8 cellular contexts compared by ENCODE assay signal in the genomic region with DNA sequence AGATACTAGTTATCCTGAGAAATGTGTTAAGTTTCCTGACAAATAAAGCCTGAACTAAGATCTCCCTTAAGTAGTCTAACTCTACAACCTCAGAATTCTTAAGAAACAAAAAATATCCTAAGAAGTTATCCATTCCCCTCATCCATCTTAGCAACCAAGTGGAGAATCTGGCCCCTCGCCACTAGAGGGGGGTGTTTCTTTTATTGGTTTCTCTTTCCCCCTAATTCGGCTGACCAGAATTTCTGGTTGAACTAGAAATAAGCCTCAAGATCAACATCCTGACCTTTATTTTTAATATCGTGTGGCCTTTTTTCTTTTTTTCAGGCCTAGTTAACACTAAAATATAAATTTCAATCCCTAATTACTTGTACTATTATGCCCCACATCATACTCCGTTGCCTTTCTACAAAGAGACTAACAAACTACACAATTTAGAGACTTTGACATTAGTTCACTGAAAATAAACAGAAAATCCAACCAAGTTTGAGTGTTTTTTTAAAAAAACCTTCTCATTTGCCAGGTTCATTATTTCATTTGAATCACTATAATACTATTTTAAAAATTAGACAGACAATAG. TPM values are rescaled to one million over a fixed set of nuclear protein-coding genes. Genes with fewer than 3 reads are reported as not detected.
DNase-seq lines count a peak whose midpoint lies in the region; ATAC-seq and TF ChIP-seq lines count a peak whose summit lies in the region.

No MANE protein-coding gene starts in this region.

- no peak overlapping the region for H3K4me3 ChIP-seq in upper lobe of left lung

- POLR2A ChIA-PET in activated CD8-positive, alpha-beta T cell treated with anti-CD3 and anti-CD28 coated beads for 36 hours (lab: Charles Lee): no interaction called here

- no peaks in the 10 kb centered on the region for H3K36me3 ChIP-seq in upper lobe of left lung

- peaks cover 42% of the 10 kb centered on the region for H3K4me1 Mint-ChIP-seq in activated CD8-positive, alpha-beta T cell treated with anti-CD3 and anti-CD28 coated beads for 36 hours (ENCODE audit: low read depth)
- H3K4me1 Mint-ChIP-seq in natural killer cell: peaks cover 10% of the 10 kb centered on the region in 2 donors

- no peaks in the 10 kb centered on the region for H3K27me3 ChIP-seq in upper lobe of left lung

- no peaks in the 10 kb centered on the region for H3K27me3 Mint-ChIP-seq in activated CD8-positive, alpha-beta T cell treated with anti-CD3 and anti-CD28 coated beads for 36 hours
- no peaks in the 10 kb centered on the region for H3K27me3 Mint-ChIP-seq in natural killer cell (ENCODE audit: low read depth in 2 of 2)

- TF ChIP-seq CTCF in activated CD8-positive, alpha-beta T cell treated with anti-CD3 and anti-CD28 coated beads for 36 hours (IDR thresholded peaks at IDR 0.05): peak; percentile 91
- TF ChIP-seq CTCF in natural killer cell (IDR thresholded peaks at IDR 0.05) (peak; percentile 88), upper lobe of left lung (IDR thresholded peaks at IDR 0.05) (peak; percentile 44 to 71 (median 66))

- no peak overlapping the region for H3K4me3 Mint-ChIP-seq in activated CD8-positive, alpha-beta T cell treated with anti-CD3 and anti-CD28 coated beads for 36 hours
- no peak overlapping the region for H3K4me3 Mint-ChIP-seq in natural killer cell

- 22 to 26% methylated on average over 4 of the region's 4 CpGs for WGBS in upper lobe of left lung, 2 donors

- ATAC-seq in HG03045 (IDR thresholded peaks at IDR 0.05; ENCODE audit: unreplicated experiment) (peak; percentile 41), esophagus mucosa (peak; percentile 67), natural killer cell (peak; percentile 85 to 93 (median 91)), upper lobe of left lung (ENCODE audit: low FRiP score in 2 of 2) (peak in 1 of 2 donors; percentile 88)
- peak; percentile 50 for ATAC-seq in activated CD8-positive, alpha-beta T cell treated with anti-CD3 and anti-CD28 coated beads for 36 hours

- CTCF ChIA-PET in activated CD8-positive, alpha-beta T cell treated with anti-CD3 and anti-CD28 coated beads for 36 hours (lab: Charles Lee): no interaction called here

- peaks cover 0 to 4% (median 0%) of the 10 kb centered on the region in 4 donors for H3K4me1 ChIP-seq in upper lobe of left lung

- no peak for TF ChIP-seq POLR2A in upper lobe of left lung (IDR thresholded peaks at IDR 0.05)

- peak; percentile 52 to 60 for DNase-seq in NCI-H2081 (lab: John Stamatoyannopoulos, UW)
- no peak for DNase-seq in NCI-H2081 treated with DMSO at 0.1 percent for 48 hours (lab: John Stamatoyannopoulos, UW)
- DNase-seq in NCI-H524 treated with DMSO at 0.1 percent for 48 hours (lab: John Stamatoyannopoulos, UW): peak; percentile 14
- peak; percentile 83 for DNase-seq in activated CD8-positive, alpha-beta T cell treated with anti-CD3 and anti-CD28 coated beads for 36 hours
- peak; percentile 49 for DNase-seq in natural killer cell
- DNase-seq in upper lobe of left lung: peak in 1 of 2 donors; percentile 65

- H3K27ac Mint-ChIP-seq in activated CD8-positive, alpha-beta T cell treated with anti-CD3 and anti-CD28 coated beads for 36 hours: no peak overlapping the region
- H3K27ac Mint-ChIP-seq in natural killer cell: peak overlapping the region; percentile 2 to 13

- no peak for TF ChIP-seq EP300 in upper lobe of left lung (IDR thresholded peaks at IDR 0.05)

- peaks cover 9% of the 10 kb centered on the region for H3K36me3 Mint-ChIP-seq in activated CD8-positive, alpha-beta T cell treated with anti-CD3 and anti-CD28 coated beads for 36 hours (ENCODE audit: low read depth)
- H3K36me3 Mint-ChIP-seq in natural killer cell: no peaks in the 10 kb centered on the region

- no peaks in the 10 kb centered on the region for H3K9me3 ChIP-seq in upper lobe of left lung

- no peaks in the 10 kb centered on the region for H3K9me3 Mint-ChIP-seq in activated CD8-positive, alpha-beta T cell treated with anti-CD3 and anti-CD28 coated beads for 36 hours
- H3K9me3 Mint-ChIP-seq in natural killer cell: no peaks in the 10 kb centered on the region

- intact Hi-C loops in activated CD8-positive, alpha-beta T cell treated with anti-CD3 and anti-CD28 coated beads for 36 hours (cut with micrococcal nuclease): loop anchor here (5.0 kb wide), 2 partner anchors 100 to 205 kb away; a partner anchor contains a TSS
- intact Hi-C loops in natural killer cell (cut with micrococcal nuclease): loop anchor here (1.0 to 10.0 kb wide), 3 partner anchors 99 to 517 kb away; a partner anchor contains a TSS

- no peak overlapping the region for H3K27ac ChIP-seq in upper lobe of left lung

RNA-seq across cellular contexts. Expression of a gene that starts 14.3 kb away (rescaled TPM):
- 100 to 1,000 TPM; 112 to 113 TPM for total RNA-seq in activated CD8-positive, alpha-beta T cell treated with anti-CD3 and anti-CD28 coated beads for 36 hours
- total RNA-seq in esophagus mucosa: 0.24 TPM
- total RNA-seq in natural killer cell: 10 to 100 TPM; 31.1 to 43.4 (median 38.6) TPM
- 10 to 100 TPM in 1 of 6 donors, 1 to 10 TPM in 5; 1.0 to 10.8 (median 5.6) TPM for total RNA-seq in upper lobe of left lung
